In the genomic region with DNA sequence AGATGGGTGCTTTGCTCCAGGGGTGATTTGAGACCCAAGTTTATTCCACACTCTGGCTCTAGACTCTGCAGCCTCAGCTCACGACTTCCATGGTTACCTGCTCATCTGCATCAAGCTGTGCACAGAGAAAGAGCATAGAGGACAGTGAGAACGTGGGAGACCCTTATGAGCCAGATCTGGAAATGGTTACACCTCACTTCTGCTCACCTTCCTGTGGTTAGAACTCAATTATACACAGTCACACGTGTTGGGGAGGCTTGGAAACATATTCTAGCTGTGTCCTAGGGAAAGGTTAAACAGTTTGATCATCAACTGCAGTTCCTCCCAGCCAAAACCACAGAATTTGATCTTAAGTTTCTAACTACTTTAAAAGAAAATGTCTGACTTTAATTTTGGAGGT, we compare ENCODE assay signal across 3 cellular contexts.
TF ChIP-seq lines count a peak whose summit lies in the region.

No MANE protein-coding gene starts in this region.

TF ChIP-seq in liver, 16 proteins besides CTCF, POLR2A, EP300 and RAD21:
- TF ChIP-seq SP1 (IDR thresholded peaks at IDR 0.05) = no peak
- no peak for TF ChIP-seq HNF4G (IDR thresholded peaks at IDR 0.05)
- TF ChIP-seq NR2F2 (IDR thresholded peaks at IDR 0.05) = no peak
- TF ChIP-seq YY1 (IDR thresholded peaks at IDR 0.05) = no peak
- TF ChIP-seq GABPA (IDR thresholded peaks at IDR 0.05 in 1 of 2, conservative IDR thresholded peaks at IDR 0.05 in 1 of 2) = no peak
- TF ChIP-seq, protein P1, sequence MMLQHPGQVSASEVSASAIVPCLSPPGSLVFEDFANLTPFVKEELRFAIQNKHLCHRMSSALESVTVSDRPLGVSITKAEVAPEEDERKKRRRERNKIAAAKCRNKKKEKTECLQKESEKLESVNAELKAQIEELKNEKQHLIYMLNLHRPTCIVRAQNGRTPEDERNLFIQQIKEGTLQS (IDR thresholded peaks at IDR 0.05) = no peak

TF ChIP-seq in HepG2, 621 proteins besides CTCF, POLR2A, EP300 and RAD21:
- TF ChIP-seq ARNT2 (CRISPR knock-in tag; IDR thresholded peaks at IDR 0.05; ENCODE audit: low read depth) (no peak), THYN1 (CRISPR knock-in tag; IDR thresholded peaks at IDR 0.05; ENCODE audit: borderline replicate concordance, low read depth) (no peak), TBX2 (CRISPR knock-in tag; IDR thresholded peaks at IDR 0.05; ENCODE audit: borderline replicate concordance) (no peak), ZFP82 (CRISPR knock-in tag; IDR thresholded peaks at IDR 0.05; ENCODE audit: borderline replicate concordance) (no peak), CBX1 (IDR thresholded peaks at IDR 0.05; ENCODE audit: low read depth) (no peak), TBP (CRISPR knock-in tag; IDR thresholded peaks at IDR 0.05) (no peak), ZNF550 (CRISPR knock-in tag; IDR thresholded peaks at IDR 0.05; ENCODE audit: borderline replicate concordance) (no peak), MTA3 (CRISPR knock-in tag; IDR thresholded peaks at IDR 0.05) (no peak), RXRA (CRISPR knock-in tag; IDR thresholded peaks at IDR 0.05) (no peak)
- TF ChIP-seq, protein P2, sequence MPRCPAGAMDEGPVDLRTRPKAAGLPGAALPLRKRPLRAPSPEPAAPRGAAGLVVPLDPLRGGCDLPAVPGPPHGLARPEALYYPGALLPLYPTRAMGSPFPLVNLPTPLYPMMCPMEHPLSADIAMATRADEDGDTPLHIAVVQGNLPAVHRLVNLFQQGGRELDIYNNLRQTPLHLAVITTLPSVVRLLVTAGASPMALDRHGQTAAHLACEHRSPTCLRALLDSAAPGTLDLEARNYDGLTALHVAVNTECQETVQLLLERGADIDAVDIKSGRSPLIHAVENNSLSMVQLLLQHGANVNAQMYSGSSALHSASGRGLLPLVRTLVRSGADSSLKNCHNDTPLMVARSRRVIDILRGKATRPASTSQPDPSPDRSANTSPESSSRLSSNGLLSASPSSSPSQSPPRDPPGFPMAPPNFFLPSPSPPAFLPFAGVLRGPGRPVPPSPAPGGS (CRISPR knock-in tag; IDR thresholded peaks at IDR 0.05) = no peak
- TF ChIP-seq, protein P3, sequence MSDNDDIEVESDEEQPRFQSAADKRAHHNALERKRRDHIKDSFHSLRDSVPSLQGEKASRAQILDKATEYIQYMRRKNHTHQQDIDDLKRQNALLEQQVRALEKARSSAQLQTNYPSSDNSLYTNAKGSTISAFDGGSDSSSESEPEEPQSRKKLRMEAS (IDR thresholded peaks at IDR 0.05) = no peak
- TF ChIP-seq, protein P4, sequence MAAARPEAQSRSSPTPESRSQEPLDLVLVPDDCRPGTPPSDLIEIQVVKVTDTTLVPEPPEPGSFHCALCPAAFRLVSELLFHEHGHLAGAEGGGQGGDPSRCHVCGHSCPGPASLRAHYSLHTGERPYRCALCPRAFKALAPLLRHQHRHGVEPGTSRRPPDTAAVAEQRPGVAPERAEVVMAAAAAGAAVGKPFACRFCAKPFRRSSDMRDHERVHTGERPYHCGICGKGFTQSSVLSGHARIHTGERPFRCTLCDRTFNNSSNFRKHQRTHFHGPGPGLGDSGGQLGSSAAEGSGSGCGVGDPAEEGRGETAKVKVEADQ (CRISPR knock-in tag; IDR thresholded peaks at IDR 0.05; ENCODE audit: borderline replicate concordance) = no peak
- TF ChIP-seq, protein P5, sequence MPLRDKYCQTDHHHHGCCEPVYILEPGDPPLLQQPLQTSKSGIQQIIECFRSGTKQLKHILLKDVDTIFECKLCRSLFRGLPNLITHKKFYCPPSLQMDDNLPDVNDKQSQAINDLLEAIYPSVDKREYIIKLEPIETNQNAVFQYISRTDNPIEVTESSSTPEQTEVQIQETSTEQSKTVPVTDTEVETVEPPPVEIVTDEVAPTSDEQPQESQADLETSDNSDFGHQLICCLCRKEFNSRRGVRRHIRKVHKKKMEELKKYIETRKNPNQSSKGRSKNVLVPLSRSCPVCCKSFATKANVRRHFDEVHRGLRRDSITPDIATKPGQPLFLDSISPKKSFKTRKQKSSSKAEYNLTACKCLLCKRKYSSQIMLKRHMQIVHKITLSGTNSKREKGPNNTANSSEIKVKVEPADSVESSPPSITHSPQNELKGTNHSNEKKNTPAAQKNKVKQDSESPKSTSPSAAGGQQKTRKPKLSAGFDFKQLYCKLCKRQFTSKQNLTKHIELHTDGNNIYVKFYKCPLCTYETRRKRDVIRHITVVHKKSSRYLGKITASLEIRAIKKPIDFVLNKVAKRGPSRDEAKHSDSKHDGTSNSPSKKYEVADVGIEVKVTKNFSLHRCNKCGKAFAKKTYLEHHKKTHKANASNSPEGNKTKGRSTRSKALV (CRISPR knock-in tag; IDR thresholded peaks at IDR 0.05) = no peak
- TF ChIP-seq, protein P6, sequence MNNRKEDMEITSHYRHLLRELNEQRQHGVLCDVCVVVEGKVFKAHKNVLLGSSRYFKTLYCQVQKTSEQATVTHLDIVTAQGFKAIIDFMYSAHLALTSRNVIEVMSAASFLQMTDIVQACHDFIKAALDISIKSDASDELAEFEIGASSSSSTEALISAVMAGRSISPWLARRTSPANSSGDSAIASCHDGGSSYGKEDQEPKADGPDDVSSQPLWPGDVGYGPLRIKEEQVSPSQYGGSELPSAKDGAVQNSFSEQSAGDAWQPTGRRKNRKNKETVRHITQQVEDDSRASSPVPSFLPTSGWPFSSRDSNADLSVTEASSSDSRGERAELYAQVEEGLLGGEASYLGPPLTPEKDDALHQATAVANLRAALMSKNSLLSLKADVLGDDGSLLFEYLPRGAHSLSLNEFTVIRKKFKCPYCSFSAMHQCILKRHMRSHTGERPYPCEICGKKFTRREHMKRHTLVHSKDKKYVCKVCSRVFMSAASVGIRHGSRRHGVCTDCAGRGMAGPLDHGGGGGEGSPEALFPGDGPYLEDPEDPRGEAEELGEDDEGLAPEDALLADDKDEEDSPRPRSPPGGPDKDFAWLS (CRISPR knock-in tag; IDR thresholded peaks at IDR 0.05; ENCODE audit: borderline replicate concordance) = no peak

TF ChIP-seq in K562, 482 proteins besides CTCF, POLR2A, EP300 and RAD21:
- TF ChIP-seq SNIP1 (IDR thresholded peaks at IDR 0.05; ENCODE audit: low read depth) (no peak), SNRNP70 (optimal IDR thresholded peaks at IDR 0.05; ENCODE audit: low read depth, low read length) (no peak), EZH2 (IDR thresholded peaks at IDR 0.05; ENCODE audit: borderline replicate concordance, low read depth, low read length) (no peak), ZNF696 (CRISPR knock-in tag; conservative IDR thresholded peaks at IDR 0.05) (no peak), ZNF165 (CRISPR knock-in tag; IDR thresholded peaks at IDR 0.05; ENCODE audit: borderline replicate concordance) (no peak), TARDBP (IDR thresholded peaks at IDR 0.05) (no peak), ZNF445 (CRISPR knock-in tag; IDR thresholded peaks at IDR 0.05; ENCODE audit: low read depth) (no peak), ZNF12 (CRISPR knock-in tag; IDR thresholded peaks at IDR 0.05) (no peak), ARID1B (IDR thresholded peaks at IDR 0.05) (no peak), TCF3 (CRISPR knock-in tag; IDR thresholded peaks at IDR 0.05) (no peak)
